Comparison of ENCODE assay signal across 8 cellular contexts in the genomic region with DNA sequence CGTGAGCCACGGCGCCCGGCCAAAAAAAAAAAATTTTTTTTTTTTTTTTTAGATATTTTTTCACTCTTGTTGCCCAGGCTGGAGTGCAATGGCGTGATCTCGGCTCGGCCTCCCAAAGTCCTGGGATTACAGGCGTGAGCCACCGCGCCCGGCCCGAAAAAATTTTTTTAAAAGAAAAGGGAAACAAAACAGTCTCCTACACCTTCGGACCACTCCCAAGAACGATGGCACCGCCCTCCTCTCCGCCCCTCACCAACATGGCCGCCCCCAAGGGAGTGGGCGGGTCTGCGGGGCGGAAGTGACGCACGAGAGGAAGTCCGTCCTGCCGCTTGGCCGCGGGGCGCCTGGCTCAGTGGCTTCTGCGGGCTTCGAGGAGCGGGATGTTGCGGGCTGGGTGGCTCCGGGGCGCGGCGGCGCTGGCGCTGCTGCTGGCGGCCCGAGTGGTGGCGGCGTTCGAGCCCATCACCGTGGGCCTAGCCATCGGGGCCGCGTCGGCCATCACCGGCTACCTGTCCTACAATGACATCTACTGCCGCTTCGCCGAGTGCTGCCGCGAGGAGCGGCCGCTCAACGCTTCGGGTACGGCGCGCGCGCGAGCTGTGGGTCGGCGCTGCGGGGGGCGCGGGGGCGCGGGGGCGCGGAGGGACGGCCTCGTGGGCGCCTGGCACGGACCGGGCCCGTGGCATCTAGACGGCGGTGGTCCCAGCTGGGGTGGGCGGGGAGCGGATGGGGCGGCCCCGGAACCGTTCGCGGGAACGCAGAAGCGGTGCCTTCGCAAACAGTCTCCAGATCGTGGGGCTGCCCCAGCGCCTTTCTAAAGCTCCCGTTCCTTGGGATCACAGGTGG. TPM values are rescaled to one million over a fixed set of nuclear protein-coding genes. Genes with fewer than 3 reads are reported as not detected.
DNase-seq lines count a peak whose midpoint lies in the region; ATAC-seq and TF ChIP-seq lines count a peak whose summit lies in the region.

Gene TOR1B, plus strand, starts transcription at position 352 of the 846 bp plus-strand sequence. Its CDS starts 29 bp downstream, at position 381.

- H3K27ac Mint-ChIP-seq in IgD-negative memory B cell: peak within 1 kb of the TSS; percentile 89 to 96 (median 91)

- intact Hi-C loops in mucosa of descending colon (cut with DNase I, micrococcal nuclease): no loop called here

- H3K4me3 Mint-ChIP-seq in IgD-negative memory B cell: peak within 1 kb of the TSS; percentile 90 to 98 (median 94)

- H3K9me3 Mint-ChIP-seq in IgD-negative memory B cell: no peaks in the 10 kb centered on the region

- no peaks in the 10 kb centered on the region for H3K9me3 ChIP-seq in mucosa of descending colon

- ATAC-seq in GM21529 (IDR thresholded peaks at IDR 0.05; ENCODE audit: unreplicated experiment) (peak; percentile 87), mucosa of descending colon (peak; percentile 95)

- H3K36me3 ChIP-seq in mucosa of descending colon (ENCODE audit: low read depth): no peaks in the 10 kb centered on the region

- DNase-seq in DMS 273 (lab: John Stamatoyannopoulos, UW; ENCODE audit: unreplicated experiment) (peak; percentile 97), OCI-M1 (lab: John Stamatoyannopoulos, UW) (peak; percentile 95), activated T-cell treated with anti-CD3 and anti-CD28 coated beads for 4 hours (peak; percentile 96), epithelial cell of prostate (ENCODE audit: low read depth, low spot score) (peak; percentile 33), mucosa of descending colon (peak; percentile 96 to 97 (median 97))
- peak; percentile 87 to 90 for DNase-seq in stimulated activated CD8-positive, alpha-beta memory T cell treated with anti-CD3 and anti-CD28 coated beads, Interleukin-4, amount 100 ng/mL, for 1 hour (ENCODE audit: low read depth in 2 of 2, low spot score in 1 of 2)

- no peaks in the 10 kb centered on the region for H3K36me3 Mint-ChIP-seq in IgD-negative memory B cell

- H3K27ac ChIP-seq in epithelial cell of prostate: peak within 1 kb of the TSS; percentile 40

- H3K4me1 Mint-ChIP-seq in IgD-negative memory B cell: peaks cover 9 to 19% (median 13%) of the 10 kb centered on the region in 3 donors

- peaks cover 19% of the 10 kb centered on the region for H3K4me1 ChIP-seq in mucosa of descending colon (ENCODE audit: low read depth)

- no peak for TF ChIP-seq CTCF in mucosa of descending colon (IDR thresholded peaks at IDR 0.05)

- peak within 1 kb of the TSS; percentile 70 for H3K4me3 ChIP-seq in mucosa of descending colon

- H3K27me3 Mint-ChIP-seq in IgD-negative memory B cell: no peaks in the 10 kb centered on the region

RNA-seq across cellular contexts. Expression of gene TOR1B, which starts in this region (rescaled TPM):
- 20.8 TPM for polyA plus RNA-seq in IgD-negative memory B cell
- 10 to 100 TPM; 37.3 to 63.5 (median 49.2) TPM for total RNA-seq in mucosa of descending colon

Comparison
In these comparisons a context has a peak if more than half of its experiments do, and no peak if none do; other contexts are left out.
1. Peak in every context shown above with its lines: DNase-seq, ATAC-seq, H3K4me3 ChIP-seq and H3K27ac ChIP-seq.
2. DNase-seq: peak in every context shown above with its lines; median percentile 97 in DMS 273; 97 in mucosa of descending colon; 96 in activated T-cell treated with anti-CD3 and anti-CD28 coated beads for 4 hours; 95 in OCI-M1; 88 in stimulated activated CD8-positive, alpha-beta memory T cell treated with anti-CD3 and anti-CD28 coated beads, Interleukin-4, amount 100 ng/mL, for 1 hour; 33 in epithelial cell of prostate.